17 cellular contexts compared by ENCODE assay signal in genomic region chr2:15293262-15293937, GRCh38.
A peak's percentile ranks its signal among the peaks of the same experiment; 100 is the strongest.
DNase-seq lines count a peak whose midpoint lies in the region; ATAC-seq, FAIRE-seq and TF ChIP-seq lines count a peak whose summit lies in the region.
"Had no signal": no experiment of that assay in that cellular context is flagged by ENCODE, and none has a peak within 500 bp of the region (broad histone marks: within the 10 kb centered on the region; RNA-seq: fewer than 3 reads in every experiment).

No MANE protein-coding gene starts in this region.

- no peak for FAIRE-seq in GM12891 (lab: Jason Lieb, UNC)

- intact Hi-C loops in sciatic nerve (cut with DNase I), result no loop called here

- DNase-seq in renal cortical epithelial cell (ENCODE audit: low read depth) (peak; percentile 82), DMS 273 (lab: John Stamatoyannopoulos, UW; ENCODE audit: unreplicated experiment) (no peak), sciatic nerve (ENCODE audit: low spot score) (no peak), GM12891 (ENCODE audit: insufficient read length, low spot score) (no peak)
- DNase-seq: colonic mucosa; DMS79; left lung; naive thymus-derived CD8-positive, alpha-beta T cell; NK-92 treated with Interleukin-12 subunit alpha and Interleukin-12 subunit beta, amount 100 ng/mL, for 24 hours; right cardiac atrium; SHP77 treated with DMSO at 0.1 percent for 48 hours; stimulated activated CD4-positive, alpha-beta T cell treated with anti-CD3 and anti-CD28 coated beads, Interleukin-4, amount 100 ng/mL, for 1 hour; T-helper 9 cell; upper lobe of right lung had no signal

- ATAC-seq in GM19372 (IDR thresholded peaks at IDR 0.05; ENCODE audit: low read depth, unreplicated experiment) (peak; percentile 61), HG02798 (IDR thresholded peaks at IDR 0.05; ENCODE audit: poor library complexity, unreplicated experiment) (peak; percentile 42), HG03460 (IDR thresholded peaks at IDR 0.05; ENCODE audit: unreplicated experiment) (peak; percentile 91), sciatic nerve (no peak)
- ATAC-seq: left lung; naive thymus-derived CD8-positive, alpha-beta T cell; right cardiac atrium; upper lobe of right lung had no signal

- TF ChIP-seq POLR2A in GM12891 (IDR thresholded peaks at IDR 0.05; ENCODE audit: low read depth, low read length), result no peak

TF ChIP-seq in GM12891, 5 proteins besides CTCF, POLR2A, EP300 and RAD21:
- no peak for TF ChIP-seq POU2F2 (IDR thresholded peaks at IDR 0.05; ENCODE audit: low read depth, low read length)
- TF ChIP-seq TAF1 (IDR thresholded peaks at IDR 0.05; ENCODE audit: low read depth, low read length), result no peak
- no peak for TF ChIP-seq SPI1 (IDR thresholded peaks at IDR 0.05; ENCODE audit: low read depth, low read length)
- TF ChIP-seq PAX5 (IDR thresholded peaks at IDR 0.05; ENCODE audit: insufficient read depth, low read length, severe bottlenecking), result no peak
- TF ChIP-seq POLR2AphosphoS5 (IDR thresholded peaks at IDR 0.05; ENCODE audit: low read depth, low read length), result no peak
